In genomic region chr16:77782694-77783093, GRCh38 we compare ENCODE assay signal across 1 cellular context.
TF ChIP-seq lines count a peak whose summit lies in the region.

No MANE protein-coding gene starts in this region.

TF ChIP-seq in K562, 482 proteins besides CTCF, POLR2A, EP300 and RAD21 (continued from another document):
- TF ChIP-seq HINFP (tag; conservative IDR thresholded peaks at IDR 0.05; ENCODE audit: low read depth) = no peak
- TF ChIP-seq ADNP (tag; IDR thresholded peaks at IDR 0.05) = no peak
- TF ChIP-seq KDM4B (IDR thresholded peaks at IDR 0.05; ENCODE audit: borderline replicate concordance in 2 of 2, low read depth in 1 of 2) = no peak
- no peak for TF ChIP-seq TSC22D4 (tag; IDR thresholded peaks at IDR 0.05)
